Comparison of ENCODE assay signal across 19 cellular contexts in genomic region chr10:50316695-50317648, GRCh38.
A peak's percentile ranks its signal among the peaks of the same experiment; 100 is the strongest.
DNase-seq lines count a peak whose midpoint lies in the region; ATAC-seq, FAIRE-seq and TF ChIP-seq lines count a peak whose summit lies in the region.
"Had no signal": no experiment of that assay in that cellular context is flagged by ENCODE, and none has a peak within 500 bp of the region (broad histone marks: within the 10 kb centered on the region; RNA-seq: fewer than 3 reads in every experiment).

No MANE protein-coding gene starts in this region.

- no peak overlapping the region for H3K4me3 Mint-ChIP-seq in activated CD8-positive, alpha-beta memory T cell treated with anti-CD3 and anti-CD28 coated beads, Interleukin-2, amount 10 ng/mL, durations not matched to agents 7 days and 5 days
- no peak overlapping the region for H3K4me3 Mint-ChIP-seq in type B pancreatic cell
- H3K4me3 Mint-ChIP-seq: activated naive CD4-positive, alpha-beta T cell treated with anti-CD3 and anti-CD28 coated beads for 36 hours; neural crest cell had no signal

- peak overlapping the region in 1 of 2 experiments; percentile 43; a peak in 3 of 4 replicates for H3K9ac ChIP-seq in K562 (ENCODE audit: insufficient read depth in 1 of 2, low read depth in 2 of 2, low read length in 2 of 2)
- H3K9ac ChIP-seq: KMS-11 had no signal

- H3K9me3 Mint-ChIP-seq in activated CD8-positive, alpha-beta memory T cell treated with anti-CD3 and anti-CD28 coated beads, Interleukin-2, amount 10 ng/mL, durations not matched to agents 7 days and 5 days (ENCODE audit: low read depth) = no peaks in the 10 kb centered on the region
- no peaks in the 10 kb centered on the region for H3K9me3 Mint-ChIP-seq in type B pancreatic cell
- H3K9me3 Mint-ChIP-seq: neural crest cell had no signal

- H3K9me1 ChIP-seq in K562 (ENCODE audit: control insufficient read depth, insufficient read depth, low read length) = no peaks in the 10 kb centered on the region

- TF ChIP-seq CTCF in K562 (IDR thresholded peaks at IDR 0.05 in 2 of 3, conservative IDR thresholded peaks at IDR 0.05 in 1 of 3; ENCODE audit: insufficient read depth in 2 of 3, low read depth in 1 of 3, low read length in 3 of 3) = no peak; a peak in 1 of 6 replicates
- no peak for TF ChIP-seq CTCF in upper lobe of right lung (IDR thresholded peaks at IDR 0.05)
- TF ChIP-seq CTCF in suprapubic skin (IDR thresholded peaks at IDR 0.05) = no peak
- no peak for TF ChIP-seq CTCF in type B pancreatic cell (conservative IDR thresholded peaks at IDR 0.05)

- H3K27ac ChIP-seq in K562 (ENCODE audit: extremely low read depth, low read depth, low read length) (peak overlapping the region; percentile 52), upper lobe of right lung (no peak overlapping the region), suprapubic skin (no peak overlapping the region)
- H3K27ac ChIP-seq: KMS-11 had no signal

- peaks cover 59% of the 10 kb centered on the region for H3K4me1 Mint-ChIP-seq in activated CD8-positive, alpha-beta memory T cell treated with anti-CD3 and anti-CD28 coated beads, Interleukin-2, amount 10 ng/mL, durations not matched to agents 7 days and 5 days
- H3K4me1 Mint-ChIP-seq in type B pancreatic cell (ENCODE audit: unreplicated experiment) = no peaks in the 10 kb centered on the region

- H2AFZ ChIP-seq in K562 (ENCODE audit: low read depth, low read length) = peak overlapping the region; percentile 42

- no TSS peak for BruUV-seq in K562 (replicated peaks; lab: Mats Ljungman, UMichigan)

- no peak; the same call in 1 of the 2 replicates for TF ChIP-seq POLR2A in K562 (conservative IDR thresholded peaks at IDR 0.05)
- no peak for TF ChIP-seq POLR2A in suprapubic skin (IDR thresholded peaks at IDR 0.05)

- peak; percentile 51 for FAIRE-seq in K562 (lab: Jason Lieb, UNC)

- no peak for ATAC-seq in activated CD8-positive, alpha-beta memory T cell treated with anti-CD3 and anti-CD28 coated beads, Interleukin-2, amount 10 ng/mL, durations not matched to agents 7 days and 5 days
- ATAC-seq in K562 (peak; percentile 36), upper lobe of right lung (peak; percentile 39)
- no peak for ATAC-seq in activated CD4-positive, CD25-positive, alpha-beta regulatory T cell treated with anti-CD3 and anti-CD28 coated beads, Interleukin-2, amount 50 U/mL, for 24 hours
- ATAC-seq: right cardiac atrium had no signal

- H3K4me3 ChIP-seq in K562 (no peak overlapping the region), upper lobe of right lung (no peak overlapping the region), suprapubic skin (no peak overlapping the region)
- H3K4me3 ChIP-seq: HAP-1 had no signal

- CTCF ChIA-PET in activated CD8-positive, alpha-beta memory T cell treated with anti-CD3 and anti-CD28 coated beads, Interleukin-2, amount 10 ng/mL, durations not matched to agents 7 days and 5 days (lab: Charles Lee) = no interaction called here
- CTCF ChIA-PET in K562 (lab: Yijun Ruan, JAX; ENCODE audit: low intra/inter-chr PET ratio) = no interaction called here

- no peak for DNase-seq in activated CD8-positive, alpha-beta memory T cell treated with anti-CD3 and anti-CD28 coated beads, Interleukin-2, amount 10 ng/mL, durations not matched to agents 7 days and 5 days
- DNase-seq in activated CD8-positive, alpha-beta memory T cell treated with anti-CD3 and anti-CD28 coated beads, Interleukin-2, amount 50 U/mL, for 4 hours = no peak
- DNase-seq in NOMO-1 treated with dmso at 0.1 percent for 144 hours (lab: John Stamatoyannopoulos, UW; ENCODE audit: unreplicated experiment) (peak; percentile 26), K562 (ENCODE audit: extremely low read depth in 1 of 4, low spot score in 3 of 4) (peak in 1 of 4 experiments; percentile 59), upper lobe of right lung (no peak), suprapubic skin (ENCODE audit: low spot score in 2 of 2) (no peak), type B pancreatic cell (ENCODE audit: extremely low spot score, unreplicated experiment) (no peak)
- DNase-seq: 8988T; activated naive CD4-positive, alpha-beta T cell treated with anti-CD3 and anti-CD28 coated beads for 36 hours; effector CD4-positive, alpha-beta T cell; NCI-H1930; NCI-H748 treated with DMSO at 0.1 percent for 48 hours; right cardiac atrium; SHP77 treated with DMSO at 0.1 percent for 48 hours; stimulated activated CD4-positive, alpha-beta T cell treated with anti-CD3 and anti-CD28 coated beads, Interleukin-2, amount 100 ng/mL, for 24 hours had no signal

- no peaks in the 10 kb centered on the region for H3K9me3 ChIP-seq in K562 (replicated peaks; ENCODE audit: control insufficient read depth, insufficient read depth, low read depth, low read length)
- H3K9me3 ChIP-seq in upper lobe of right lung = no peaks in the 10 kb centered on the region
- H3K9me3 ChIP-seq in suprapubic skin = no peaks in the 10 kb centered on the region
- H3K9me3 ChIP-seq: HAP-1 had no signal

- H3K36me3 Mint-ChIP-seq in activated CD8-positive, alpha-beta memory T cell treated with anti-CD3 and anti-CD28 coated beads, Interleukin-2, amount 10 ng/mL, durations not matched to agents 7 days and 5 days = peaks cover 57% of the 10 kb centered on the region
- peaks cover 4% of the 10 kb centered on the region for H3K36me3 Mint-ChIP-seq in type B pancreatic cell

- H3K4me1 ChIP-seq in K562 (replicated peaks in 1 of 2; ENCODE audit: control insufficient read depth in 2 of 2, insufficient read depth in 2 of 2, low read length in 2 of 2) = peaks cover 10 to 78% of the 10 kb centered on the region in 2 experiments
- peaks cover 9% of the 10 kb centered on the region for H3K4me1 ChIP-seq in upper lobe of right lung
- H3K4me1 ChIP-seq in suprapubic skin = peaks cover 17% of the 10 kb centered on the region

- H3K79me2 ChIP-seq in K562 (ENCODE audit: control insufficient read depth, insufficient read depth, low read length) = peaks cover 98% of the 10 kb centered on the region

- peak overlapping the region; percentile 13 for H3K27ac Mint-ChIP-seq in activated CD8-positive, alpha-beta memory T cell treated with anti-CD3 and anti-CD28 coated beads, Interleukin-2, amount 10 ng/mL, durations not matched to agents 7 days and 5 days
- no peak overlapping the region for H3K27ac Mint-ChIP-seq in type B pancreatic cell
- H3K27ac Mint-ChIP-seq: activated naive CD4-positive, alpha-beta T cell treated with anti-CD3 and anti-CD28 coated beads for 36 hours had no signal

- in situ Hi-C loops in K562 (cut with MboI) = no loop called here

- H3K4me2 ChIP-seq in K562 (ENCODE audit: insufficient read depth, low read length) = peak overlapping the region; percentile 36
- H3K4me2 ChIP-seq: KMS-11 had no signal

- no peak for TF ChIP-seq RAD21 in K562 (CRISPR knock-in tag; conservative IDR thresholded peaks at IDR 0.05 in 1 of 2, IDR thresholded peaks at IDR 0.05 in 1 of 2)

- 30% methylated on average over 5 of the region's 5 CpGs for WGBS in K562 (ENCODE audit: insufficient coverage, low coverage, missing lambda C conversion rate)
- WGBS in suprapubic skin = 87% methylated on average over 5 of the region's 5 CpGs

- intact Hi-C loops in K562 (cut with micrococcal nuclease) (no loop called here), upper lobe of right lung (cut with DNase I) (no loop called here)

- POLR2A ChIA-PET in K562 (lab: Yijun Ruan, JAX) = interaction anchor here (0.6 to 7.2 kb wide), 6 partner anchors 7 to 61 kb away, joined by 3 to 59 read pairs (median 4); no protein-coding TSS in a partner anchor

- H3K27me3 Mint-ChIP-seq in activated CD8-positive, alpha-beta memory T cell treated with anti-CD3 and anti-CD28 coated beads, Interleukin-2, amount 10 ng/mL, durations not matched to agents 7 days and 5 days = no peaks in the 10 kb centered on the region
- no peaks in the 10 kb centered on the region for H3K27me3 Mint-ChIP-seq in type B pancreatic cell

- TF ChIP-seq EP300 in K562 (IDR thresholded peaks at IDR 0.05; ENCODE audit: low read length) (no peak), suprapubic skin (IDR thresholded peaks at IDR 0.05) (no peak)

- no peaks in the 10 kb centered on the region for H4K20me1 ChIP-seq in K562 (replicated peaks; ENCODE audit: control insufficient read depth, insufficient read depth, low read length)

- H3K36me3 ChIP-seq in K562 (ENCODE audit: control insufficient read depth, insufficient read depth, low read length) (peaks cover 77% of the 10 kb centered on the region), upper lobe of right lung (no peaks in the 10 kb centered on the region), suprapubic skin (peaks cover 10% of the 10 kb centered on the region)
- H3K36me3 ChIP-seq: HAP-1 had no signal

- H3K27me3 ChIP-seq in K562 (ENCODE audit: control insufficient read depth in 2 of 2, insufficient read depth in 2 of 2, low read length in 2 of 2) = no peaks in the 10 kb centered on the region
- no peaks in the 10 kb centered on the region for H3K27me3 ChIP-seq in upper lobe of right lung
- H3K27me3 ChIP-seq in suprapubic skin = no peaks in the 10 kb centered on the region

TF ChIP-seq in K562, 482 proteins besides CTCF, POLR2A, EP300 and RAD21 (continues in another document):
- no peak for TF ChIP-seq COPS2 (conservative IDR thresholded peaks at IDR 0.05)
- no peak for TF ChIP-seq TRIM28 (IDR thresholded peaks at IDR 0.05)
- no peak; the same call in 1 of the 2 replicates for TF ChIP-seq ZNF707 (CRISPR knock-in tag; conservative IDR thresholded peaks at IDR 0.05)
- TF ChIP-seq TAL1 (IDR thresholded peaks at IDR 0.05) = no peak
- 0 out of 2 replicates have a peak, but pooled peaks have one; percentile 21 for TF ChIP-seq CTBP1 (IDR thresholded peaks at IDR 0.05; ENCODE audit: borderline replicate concordance)
- TF ChIP-seq CEBPG (CRISPR knock-in tag; IDR thresholded peaks at IDR 0.05) = no peak
- TF ChIP-seq CEBPG (tag; conservative IDR thresholded peaks at IDR 0.05 in 1 of 2, IDR thresholded peaks at IDR 0.05 in 1 of 2) = no peak
- TF ChIP-seq SREBF1 (IDR thresholded peaks at IDR 0.05; ENCODE audit: borderline replicate concordance, low read depth, low read length) = no peak
- no peak for TF ChIP-seq ZNF274 (IDR thresholded peaks at IDR 0.05; ENCODE audit: borderline replicate concordance, low read depth, low read length)
- no peak for TF ChIP-seq MITF (IDR thresholded peaks at IDR 0.05)
- peak; percentile 67; the same call in 1 of the 2 replicates for TF ChIP-seq MYBL2 (IDR thresholded peaks at IDR 0.05; ENCODE audit: low read depth)
- TF ChIP-seq MYBL2 (CRISPR knock-in tag; IDR thresholded peaks at IDR 0.05; ENCODE audit: borderline replicate concordance) = no peak

Comparison
In these comparisons a context has a peak if more than half of its experiments do, and no peak if none do; other contexts are left out.
1. ATAC-seq: peak in K562 (single experiment) and upper lobe of right lung (single experiment); none in activated CD8-positive, alpha-beta memory T cell treated with anti-CD3 and anti-CD28 coated beads, Interleukin-2, amount 10 ng/mL, durations not matched to agents 7 days and 5 days (single experiment) and activated CD4-positive, CD25-positive, alpha-beta regulatory T cell treated with anti-CD3 and anti-CD28 coated beads, Interleukin-2, amount 50 U/mL, for 24 hours (0 of 2).